1 cellular context compared by ENCODE assay signal in the genomic region with DNA sequence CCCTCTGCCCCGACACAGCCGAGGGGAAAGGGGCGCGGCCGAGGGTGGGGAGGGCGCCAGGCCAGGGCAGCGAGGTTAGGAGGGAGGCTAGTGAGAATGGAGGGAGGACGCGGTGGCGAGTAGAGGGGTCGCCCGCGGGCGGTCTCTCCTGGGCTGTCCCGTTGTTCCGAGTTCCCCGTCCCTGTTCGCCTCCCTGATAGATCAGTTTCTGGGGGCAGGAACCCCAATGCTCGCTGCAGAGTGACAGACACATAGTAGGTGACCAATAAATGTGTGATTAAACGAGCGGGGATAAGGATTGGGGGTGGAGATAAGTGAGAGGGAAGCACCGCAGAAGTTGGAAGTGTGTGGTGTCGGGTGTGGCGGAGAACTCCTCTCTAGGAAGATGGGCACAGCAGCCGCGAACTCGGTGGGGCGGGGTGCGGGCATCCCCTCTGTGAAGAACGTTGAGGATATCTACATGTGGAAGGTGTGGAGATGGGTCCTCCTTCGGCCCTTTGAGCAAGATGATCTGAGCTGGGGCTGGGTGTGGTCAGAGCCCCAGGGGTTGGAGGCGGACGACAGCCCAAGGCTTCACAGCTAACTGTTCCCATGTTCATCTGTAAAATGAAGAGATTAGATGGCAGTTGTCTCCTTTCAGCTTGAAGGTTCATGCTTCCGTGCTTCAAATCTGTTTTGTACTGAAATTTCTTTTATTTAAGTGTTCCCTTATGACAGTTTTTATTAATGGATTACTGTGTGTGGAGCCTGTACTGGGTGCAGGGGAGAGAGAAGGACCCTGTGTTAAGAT.
TF ChIP-seq lines count a peak whose summit lies in the region.

No MANE protein-coding gene starts in this region.

TF ChIP-seq in K562, 482 proteins besides CTCF, POLR2A, EP300 and RAD21 (continued from another document and continues in another):
- TF ChIP-seq, protein P1, sequence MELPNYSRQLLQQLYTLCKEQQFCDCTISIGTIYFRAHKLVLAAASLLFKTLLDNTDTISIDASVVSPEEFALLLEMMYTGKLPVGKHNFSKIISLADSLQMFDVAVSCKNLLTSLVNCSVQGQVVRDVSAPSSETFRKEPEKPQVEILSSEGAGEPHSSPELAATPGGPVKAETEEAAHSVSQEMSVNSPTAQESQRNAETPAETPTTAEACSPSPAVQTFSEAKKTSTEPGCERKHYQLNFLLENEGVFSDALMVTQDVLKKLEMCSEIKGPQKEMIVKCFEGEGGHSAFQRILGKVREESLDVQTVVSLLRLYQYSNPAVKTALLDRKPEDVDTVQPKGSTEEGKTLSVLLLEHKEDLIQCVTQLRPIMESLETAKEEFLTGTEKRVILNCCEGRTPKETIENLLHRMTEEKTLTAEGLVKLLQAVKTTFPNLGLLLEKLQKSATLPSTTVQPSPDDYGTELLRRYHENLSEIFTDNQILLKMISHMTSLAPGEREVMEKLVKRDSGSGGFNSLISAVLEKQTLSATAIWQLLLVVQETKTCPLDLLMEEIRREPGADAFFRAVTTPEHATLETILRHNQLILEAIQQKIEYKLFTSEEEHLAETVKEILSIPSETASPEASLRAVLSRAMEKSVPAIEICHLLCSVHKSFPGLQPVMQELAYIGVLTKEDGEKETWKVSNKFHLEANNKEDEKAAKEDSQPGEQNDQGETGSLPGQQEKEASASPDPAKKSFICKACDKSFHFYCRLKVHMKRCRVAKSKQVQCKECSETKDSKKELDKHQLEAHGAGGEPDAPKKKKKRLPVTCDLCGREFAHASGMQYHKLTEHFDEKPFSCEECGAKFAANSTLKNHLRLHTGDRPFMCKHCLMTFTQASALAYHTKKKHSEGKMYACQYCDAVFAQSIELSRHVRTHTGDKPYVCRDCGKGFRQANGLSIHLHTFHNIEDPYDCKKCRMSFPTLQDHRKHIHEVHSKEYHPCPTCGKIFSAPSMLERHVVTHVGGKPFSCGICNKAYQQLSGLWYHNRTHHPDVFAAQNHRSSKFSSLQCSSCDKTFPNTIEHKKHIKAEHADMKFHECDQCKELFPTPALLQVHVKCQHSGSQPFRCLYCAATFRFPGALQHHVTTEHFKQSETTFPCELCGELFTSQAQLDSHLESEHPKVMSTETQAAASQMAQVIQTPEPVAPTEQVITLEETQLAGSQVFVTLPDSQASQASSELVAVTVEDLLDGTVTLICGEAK (IDR thresholded peaks at IDR 0.05): peak; percentile 53
- TF ChIP-seq, protein P1 (CRISPR knock-in tag; IDR thresholded peaks at IDR 0.05): no peak; the same call in 1 of the 2 replicates
- TF ChIP-seq, protein P2, sequence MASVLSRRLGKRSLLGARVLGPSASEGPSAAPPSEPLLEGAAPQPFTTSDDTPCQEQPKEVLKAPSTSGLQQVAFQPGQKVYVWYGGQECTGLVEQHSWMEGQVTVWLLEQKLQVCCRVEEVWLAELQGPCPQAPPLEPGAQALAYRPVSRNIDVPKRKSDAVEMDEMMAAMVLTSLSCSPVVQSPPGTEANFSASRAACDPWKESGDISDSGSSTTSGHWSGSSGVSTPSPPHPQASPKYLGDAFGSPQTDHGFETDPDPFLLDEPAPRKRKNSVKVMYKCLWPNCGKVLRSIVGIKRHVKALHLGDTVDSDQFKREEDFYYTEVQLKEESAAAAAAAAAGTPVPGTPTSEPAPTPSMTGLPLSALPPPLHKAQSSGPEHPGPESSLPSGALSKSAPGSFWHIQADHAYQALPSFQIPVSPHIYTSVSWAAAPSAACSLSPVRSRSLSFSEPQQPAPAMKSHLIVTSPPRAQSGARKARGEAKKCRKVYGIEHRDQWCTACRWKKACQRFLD (CRISPR knock-in tag; IDR thresholded peaks at IDR 0.05): no peak
- TF ChIP-seq GTF2A2 (tag; IDR thresholded peaks at IDR 0.05) (0 out of 2 replicates have a peak, but pooled peaks have one; percentile 32), MTF1 (CRISPR knock-in tag; IDR thresholded peaks at IDR 0.05; ENCODE audit: borderline replicate concordance) (no peak), ELF4 (CRISPR knock-in tag; IDR thresholded peaks at IDR 0.05) (no peak), ZNF785 (CRISPR knock-in tag; IDR thresholded peaks at IDR 0.05) (no peak), FOXJ3 (CRISPR knock-in tag; IDR thresholded peaks at IDR 0.05) (no peak), ETV5 (CRISPR knock-in tag; IDR thresholded peaks at IDR 0.05; ENCODE audit: low read depth) (peak; percentile 68; the same call in 1 of the 2 replicates), HNRNPK (IDR thresholded peaks at IDR 0.05; ENCODE audit: low read depth, low read length, poor library complexity, severe bottlenecking) (no peak), ZNF408 (CRISPR knock-in tag; IDR thresholded peaks at IDR 0.05; ENCODE audit: low read depth) (no peak), ZNF384 (IDR thresholded peaks at IDR 0.05; ENCODE audit: low read depth, low read length) (no peak), JUN (IDR thresholded peaks at IDR 0.05; ENCODE audit: borderline replicate concordance, low read depth, low read length) (no peak), JUN (CRISPR knock-in tag; IDR thresholded peaks at IDR 0.05; ENCODE audit: borderline replicate concordance) (no peak), ELF1 (tag; IDR thresholded peaks at IDR 0.05) (no peak), DMBX1 (CRISPR knock-in tag; IDR thresholded peaks at IDR 0.05; ENCODE audit: borderline replicate concordance) (no peak), ESRRA (IDR thresholded peaks at IDR 0.05; ENCODE audit: borderline replicate concordance, low read depth) (no peak; the same call in 1 of the 2 replicates)
- TF ChIP-seq, protein P3, sequence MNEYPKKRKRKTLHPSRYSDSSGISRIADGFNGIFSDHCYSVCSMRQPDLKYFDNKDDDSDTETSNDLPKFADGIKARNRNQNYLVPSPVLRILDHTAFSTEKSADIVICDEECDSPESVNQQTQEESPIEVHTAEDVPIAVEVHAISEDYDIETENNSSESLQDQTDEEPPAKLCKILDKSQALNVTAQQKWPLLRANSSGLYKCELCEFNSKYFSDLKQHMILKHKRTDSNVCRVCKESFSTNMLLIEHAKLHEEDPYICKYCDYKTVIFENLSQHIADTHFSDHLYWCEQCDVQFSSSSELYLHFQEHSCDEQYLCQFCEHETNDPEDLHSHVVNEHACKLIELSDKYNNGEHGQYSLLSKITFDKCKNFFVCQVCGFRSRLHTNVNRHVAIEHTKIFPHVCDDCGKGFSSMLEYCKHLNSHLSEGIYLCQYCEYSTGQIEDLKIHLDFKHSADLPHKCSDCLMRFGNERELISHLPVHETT (CRISPR knock-in tag; conservative IDR thresholded peaks at IDR 0.05 in 1 of 2, IDR thresholded peaks at IDR 0.05 in 1 of 2): 0 out of 4 replicates have a peak, but pooled peaks of 1 of the 2 experiments have one; percentile 11
- TF ChIP-seq, protein P4, sequence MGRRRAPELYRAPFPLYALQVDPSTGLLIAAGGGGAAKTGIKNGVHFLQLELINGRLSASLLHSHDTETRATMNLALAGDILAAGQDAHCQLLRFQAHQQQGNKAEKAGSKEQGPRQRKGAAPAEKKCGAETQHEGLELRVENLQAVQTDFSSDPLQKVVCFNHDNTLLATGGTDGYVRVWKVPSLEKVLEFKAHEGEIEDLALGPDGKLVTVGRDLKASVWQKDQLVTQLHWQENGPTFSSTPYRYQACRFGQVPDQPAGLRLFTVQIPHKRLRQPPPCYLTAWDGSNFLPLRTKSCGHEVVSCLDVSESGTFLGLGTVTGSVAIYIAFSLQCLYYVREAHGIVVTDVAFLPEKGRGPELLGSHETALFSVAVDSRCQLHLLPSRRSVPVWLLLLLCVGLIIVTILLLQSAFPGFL (CRISPR knock-in tag; IDR thresholded peaks at IDR 0.05): no peak
- TF ChIP-seq, protein P5, sequence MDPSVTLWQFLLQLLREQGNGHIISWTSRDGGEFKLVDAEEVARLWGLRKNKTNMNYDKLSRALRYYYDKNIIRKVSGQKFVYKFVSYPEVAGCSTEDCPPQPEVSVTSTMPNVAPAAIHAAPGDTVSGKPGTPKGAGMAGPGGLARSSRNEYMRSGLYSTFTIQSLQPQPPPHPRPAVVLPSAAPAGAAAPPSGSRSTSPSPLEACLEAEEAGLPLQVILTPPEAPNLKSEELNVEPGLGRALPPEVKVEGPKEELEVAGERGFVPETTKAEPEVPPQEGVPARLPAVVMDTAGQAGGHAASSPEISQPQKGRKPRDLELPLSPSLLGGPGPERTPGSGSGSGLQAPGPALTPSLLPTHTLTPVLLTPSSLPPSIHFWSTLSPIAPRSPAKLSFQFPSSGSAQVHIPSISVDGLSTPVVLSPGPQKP (CRISPR knock-in tag; IDR thresholded peaks at IDR 0.05): no peak
- TF ChIP-seq, protein P6, sequence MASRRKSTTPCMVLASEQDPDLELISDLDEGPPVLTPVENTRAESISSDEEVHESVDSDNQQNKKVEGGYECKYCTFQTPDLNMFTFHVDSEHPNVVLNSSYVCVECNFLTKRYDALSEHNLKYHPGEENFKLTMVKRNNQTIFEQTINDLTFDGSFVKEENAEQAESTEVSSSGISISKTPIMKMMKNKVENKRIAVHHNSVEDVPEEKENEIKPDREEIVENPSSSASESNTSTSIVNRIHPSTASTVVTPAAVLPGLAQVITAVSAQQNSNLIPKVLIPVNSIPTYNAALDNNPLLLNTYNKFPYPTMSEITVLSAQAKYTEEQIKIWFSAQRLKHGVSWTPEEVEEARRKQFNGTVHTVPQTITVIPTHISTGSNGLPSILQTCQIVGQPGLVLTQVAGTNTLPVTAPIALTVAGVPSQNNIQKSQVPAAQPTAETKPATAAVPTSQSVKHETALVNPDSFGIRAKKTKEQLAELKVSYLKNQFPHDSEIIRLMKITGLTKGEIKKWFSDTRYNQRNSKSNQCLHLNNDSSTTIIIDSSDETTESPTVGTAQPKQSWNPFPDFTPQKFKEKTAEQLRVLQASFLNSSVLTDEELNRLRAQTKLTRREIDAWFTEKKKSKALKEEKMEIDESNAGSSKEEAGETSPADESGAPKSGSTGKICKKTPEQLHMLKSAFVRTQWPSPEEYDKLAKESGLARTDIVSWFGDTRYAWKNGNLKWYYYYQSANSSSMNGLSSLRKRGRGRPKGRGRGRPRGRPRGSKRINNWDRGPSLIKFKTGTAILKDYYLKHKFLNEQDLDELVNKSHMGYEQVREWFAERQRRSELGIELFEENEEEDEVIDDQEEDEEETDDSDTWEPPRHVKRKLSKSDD (conservative IDR thresholded peaks at IDR 0.05; ENCODE audit: low read length): no peak
- TF ChIP-seq, protein P7, sequence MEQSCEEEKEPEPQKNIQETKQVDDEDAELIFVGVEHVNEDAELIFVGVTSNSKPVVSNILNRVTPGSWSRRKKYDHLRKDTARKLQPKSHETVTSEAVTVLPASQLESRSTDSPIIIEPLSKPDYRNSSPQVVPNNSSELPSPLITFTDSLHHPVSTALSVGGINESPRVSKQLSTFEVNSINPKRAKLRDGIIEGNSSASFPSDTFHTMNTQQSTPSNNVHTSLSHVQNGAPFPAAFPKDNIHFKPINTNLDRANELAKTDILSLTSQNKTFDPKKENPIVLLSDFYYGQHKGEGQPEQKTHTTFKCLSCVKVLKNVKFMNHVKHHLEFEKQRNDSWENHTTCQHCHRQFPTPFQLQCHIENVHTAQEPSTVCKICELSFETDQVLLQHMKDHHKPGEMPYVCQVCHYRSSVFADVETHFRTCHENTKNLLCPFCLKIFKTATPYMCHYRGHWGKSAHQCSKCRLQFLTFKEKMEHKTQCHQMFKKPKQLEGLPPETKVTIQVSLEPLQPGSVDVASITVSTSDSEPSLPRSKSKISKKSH (CRISPR knock-in tag; IDR thresholded peaks at IDR 0.05): no peak
- TF ChIP-seq, protein P8, sequence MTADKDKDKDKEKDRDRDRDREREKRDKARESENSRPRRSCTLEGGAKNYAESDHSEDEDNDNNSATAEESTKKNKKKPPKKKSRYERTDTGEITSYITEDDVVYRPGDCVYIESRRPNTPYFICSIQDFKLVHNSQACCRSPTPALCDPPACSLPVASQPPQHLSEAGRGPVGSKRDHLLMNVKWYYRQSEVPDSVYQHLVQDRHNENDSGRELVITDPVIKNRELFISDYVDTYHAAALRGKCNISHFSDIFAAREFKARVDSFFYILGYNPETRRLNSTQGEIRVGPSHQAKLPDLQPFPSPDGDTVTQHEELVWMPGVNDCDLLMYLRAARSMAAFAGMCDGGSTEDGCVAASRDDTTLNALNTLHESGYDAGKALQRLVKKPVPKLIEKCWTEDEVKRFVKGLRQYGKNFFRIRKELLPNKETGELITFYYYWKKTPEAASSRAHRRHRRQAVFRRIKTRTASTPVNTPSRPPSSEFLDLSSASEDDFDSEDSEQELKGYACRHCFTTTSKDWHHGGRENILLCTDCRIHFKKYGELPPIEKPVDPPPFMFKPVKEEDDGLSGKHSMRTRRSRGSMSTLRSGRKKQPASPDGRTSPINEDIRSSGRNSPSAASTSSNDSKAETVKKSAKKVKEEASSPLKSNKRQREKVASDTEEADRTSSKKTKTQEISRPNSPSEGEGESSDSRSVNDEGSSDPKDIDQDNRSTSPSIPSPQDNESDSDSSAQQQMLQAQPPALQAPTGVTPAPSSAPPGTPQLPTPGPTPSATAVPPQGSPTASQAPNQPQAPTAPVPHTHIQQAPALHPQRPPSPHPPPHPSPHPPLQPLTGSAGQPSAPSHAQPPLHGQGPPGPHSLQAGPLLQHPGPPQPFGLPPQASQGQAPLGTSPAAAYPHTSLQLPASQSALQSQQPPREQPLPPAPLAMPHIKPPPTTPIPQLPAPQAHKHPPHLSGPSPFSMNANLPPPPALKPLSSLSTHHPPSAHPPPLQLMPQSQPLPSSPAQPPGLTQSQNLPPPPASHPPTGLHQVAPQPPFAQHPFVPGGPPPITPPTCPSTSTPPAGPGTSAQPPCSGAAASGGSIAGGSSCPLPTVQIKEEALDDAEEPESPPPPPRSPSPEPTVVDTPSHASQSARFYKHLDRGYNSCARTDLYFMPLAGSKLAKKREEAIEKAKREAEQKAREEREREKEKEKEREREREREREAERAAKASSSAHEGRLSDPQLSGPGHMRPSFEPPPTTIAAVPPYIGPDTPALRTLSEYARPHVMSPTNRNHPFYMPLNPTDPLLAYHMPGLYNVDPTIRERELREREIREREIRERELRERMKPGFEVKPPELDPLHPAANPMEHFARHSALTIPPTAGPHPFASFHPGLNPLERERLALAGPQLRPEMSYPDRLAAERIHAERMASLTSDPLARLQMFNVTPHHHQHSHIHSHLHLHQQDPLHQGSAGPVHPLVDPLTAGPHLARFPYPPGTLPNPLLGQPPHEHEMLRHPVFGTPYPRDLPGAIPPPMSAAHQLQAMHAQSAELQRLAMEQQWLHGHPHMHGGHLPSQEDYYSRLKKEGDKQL (CRISPR knock-in tag; IDR thresholded peaks at IDR 0.05; ENCODE audit: borderline replicate concordance): no peak
